Comparison of ENCODE assay signal across 1 cellular context in the genomic region with DNA sequence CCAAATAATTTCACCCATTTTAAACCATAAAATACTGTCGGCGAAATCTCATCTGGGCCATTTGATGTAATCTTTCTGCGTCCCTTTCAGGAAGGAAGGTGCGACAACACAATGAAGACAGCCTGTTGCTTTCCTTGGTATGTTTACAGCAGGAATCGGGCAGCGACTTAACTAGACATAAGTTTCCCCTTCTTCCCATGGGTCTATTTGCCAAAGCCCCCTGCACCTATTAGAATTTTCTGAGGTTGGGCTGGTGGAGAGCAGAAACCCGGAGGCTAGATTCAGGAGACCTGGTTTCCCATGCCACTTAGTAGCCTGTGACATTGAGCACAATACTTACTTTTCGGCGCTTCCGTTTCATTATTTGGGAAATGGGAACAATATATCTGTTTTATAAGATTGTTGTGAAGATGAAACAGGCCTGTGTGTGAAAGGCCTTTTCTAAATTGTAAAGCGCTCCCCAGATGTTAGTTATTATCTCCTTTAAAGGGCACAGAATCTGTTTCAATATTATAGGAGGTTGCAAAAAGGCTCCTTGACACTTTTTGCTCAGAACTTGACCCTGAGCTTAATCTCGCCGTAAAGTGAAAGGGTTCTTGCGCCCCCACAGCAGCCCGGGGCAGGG.
TF ChIP-seq lines count a peak whose summit lies in the region.

No MANE protein-coding gene starts in this region.

TF ChIP-seq in K562, 482 proteins besides CTCF, POLR2A, EP300 and RAD21 (continued from another document and continues in another):
- TF ChIP-seq ZNF717 (CRISPR knock-in tag; IDR thresholded peaks at IDR 0.05) (no peak), ZNF12 (CRISPR knock-in tag; IDR thresholded peaks at IDR 0.05) (no peak), NR2C2 (CRISPR knock-in tag; IDR thresholded peaks at IDR 0.05) (no peak; the same call in 1 of the 2 replicates), NR2C2 (tag; IDR thresholded peaks at IDR 0.05) (peak; percentile 96), MTF1 (CRISPR knock-in tag; IDR thresholded peaks at IDR 0.05; ENCODE audit: borderline replicate concordance) (no peak), SOX6 (IDR thresholded peaks at IDR 0.05) (no peak), RBM25 (IDR thresholded peaks at IDR 0.05; ENCODE audit: low read depth, low read length, severe bottlenecking) (no peak), SMARCA5 (IDR thresholded peaks at IDR 0.05) (no peak), DDX20 (tag; IDR thresholded peaks at IDR 0.05; ENCODE audit: low read depth) (no peak), ZC3H4 (CRISPR knock-in tag; IDR thresholded peaks at IDR 0.05; ENCODE audit: borderline replicate concordance) (no peak), HNRNPL (IDR thresholded peaks at IDR 0.05; ENCODE audit: low read depth, low read length) (no peak), ZNF232 (CRISPR knock-in tag; IDR thresholded peaks at IDR 0.05) (no peak), FOXA1 (IDR thresholded peaks at IDR 0.05; ENCODE audit: borderline replicate concordance) (no peak), BMI1 (IDR thresholded peaks at IDR 0.05; ENCODE audit: low read length) (no peak), CBFA2T3 (IDR thresholded peaks at IDR 0.05) (no peak), KLF6 (CRISPR knock-in tag; IDR thresholded peaks at IDR 0.05; ENCODE audit: borderline replicate concordance) (no peak), PTRF (tag; IDR thresholded peaks at IDR 0.05) (no peak), ELF2 (CRISPR knock-in tag; IDR thresholded peaks at IDR 0.05) (no peak), TBP (optimal IDR thresholded peaks at IDR 0.05; ENCODE audit: low read depth, low read length) (peak; percentile 14), ARID2 (IDR thresholded peaks at IDR 0.05) (no peak), XRCC5 (IDR thresholded peaks at IDR 0.05; ENCODE audit: low read depth, low read length) (no peak), SMARCA4 (IDR thresholded peaks at IDR 0.05) (no peak), SRF (CRISPR knock-in tag; IDR thresholded peaks at IDR 0.05) (peak in 1 of 2 experiments; percentile 15; a peak in 1 of 4 replicates), MTA3 (IDR thresholded peaks at IDR 0.05; ENCODE audit: borderline replicate concordance) (no peak), CHD2 (IDR thresholded peaks at IDR 0.05; ENCODE audit: low read depth, low read length) (no peak), BACH1 (tag; IDR thresholded peaks at IDR 0.05) (no peak), RFX7 (CRISPR knock-in tag; IDR thresholded peaks at IDR 0.05) (no peak), OTX1 (CRISPR knock-in tag; IDR thresholded peaks at IDR 0.05) (no peak), NFYB (IDR thresholded peaks at IDR 0.05; ENCODE audit: extremely low read depth, insufficient read length) (no peak), NR2C1 (IDR thresholded peaks at IDR 0.05) (peak; percentile 89), NR2C1 (tag; IDR thresholded peaks at IDR 0.05) (peak; percentile 89), ZNF239 (CRISPR knock-in tag; IDR thresholded peaks at IDR 0.05) (no peak), STAT5B (CRISPR knock-in tag; IDR thresholded peaks at IDR 0.05) (no peak), NFRKB (IDR thresholded peaks at IDR 0.05; ENCODE audit: low read depth) (peak; percentile 78; the same call in 1 of the 2 replicates), TAF7 (tag; IDR thresholded peaks at IDR 0.05) (no peak), PTBP1 (IDR thresholded peaks at IDR 0.05; ENCODE audit: low read depth, low read length) (no peak), TCF3 (CRISPR knock-in tag; IDR thresholded peaks at IDR 0.05) (no peak), ZEB2 (IDR thresholded peaks at IDR 0.05) (no peak), TSC22D4 (tag; IDR thresholded peaks at IDR 0.05) (no peak), ESRRA (IDR thresholded peaks at IDR 0.05; ENCODE audit: borderline replicate concordance, low read depth) (no peak; the same call in 1 of the 2 replicates)
- TF ChIP-seq, protein P1, sequence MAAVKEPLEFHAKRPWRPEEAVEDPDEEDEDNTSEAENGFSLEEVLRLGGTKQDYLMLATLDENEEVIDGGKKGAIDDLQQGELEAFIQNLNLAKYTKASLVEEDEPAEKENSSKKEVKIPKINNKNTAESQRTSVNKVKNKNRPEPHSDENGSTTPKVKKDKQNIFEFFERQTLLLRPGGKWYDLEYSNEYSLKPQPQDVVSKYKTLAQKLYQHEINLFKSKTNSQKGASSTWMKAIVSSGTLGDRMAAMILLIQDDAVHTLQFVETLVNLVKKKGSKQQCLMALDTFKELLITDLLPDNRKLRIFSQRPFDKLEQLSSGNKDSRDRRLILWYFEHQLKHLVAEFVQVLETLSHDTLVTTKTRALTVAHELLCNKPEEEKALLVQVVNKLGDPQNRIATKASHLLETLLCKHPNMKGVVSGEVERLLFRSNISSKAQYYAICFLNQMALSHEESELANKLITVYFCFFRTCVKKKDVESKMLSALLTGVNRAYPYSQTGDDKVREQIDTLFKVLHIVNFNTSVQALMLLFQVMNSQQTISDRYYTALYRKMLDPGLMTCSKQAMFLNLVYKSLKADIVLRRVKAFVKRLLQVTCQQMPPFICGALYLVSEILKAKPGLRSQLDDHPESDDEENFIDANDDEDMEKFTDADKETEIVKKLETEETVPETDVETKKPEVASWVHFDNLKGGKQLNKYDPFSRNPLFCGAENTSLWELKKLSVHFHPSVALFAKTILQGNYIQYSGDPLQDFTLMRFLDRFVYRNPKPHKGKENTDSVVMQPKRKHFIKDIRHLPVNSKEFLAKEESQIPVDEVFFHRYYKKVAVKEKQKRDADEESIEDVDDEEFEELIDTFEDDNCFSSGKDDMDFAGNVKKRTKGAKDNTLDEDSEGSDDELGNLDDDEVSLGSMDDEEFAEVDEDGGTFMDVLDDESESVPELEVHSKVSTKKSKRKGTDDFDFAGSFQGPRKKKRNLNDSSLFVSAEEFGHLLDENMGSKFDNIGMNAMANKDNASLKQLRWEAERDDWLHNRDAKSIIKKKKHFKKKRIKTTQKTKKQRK (IDR thresholded peaks at IDR 0.05; ENCODE audit: borderline replicate concordance, low read depth, low read length), result no peak
- TF ChIP-seq, protein P2, sequence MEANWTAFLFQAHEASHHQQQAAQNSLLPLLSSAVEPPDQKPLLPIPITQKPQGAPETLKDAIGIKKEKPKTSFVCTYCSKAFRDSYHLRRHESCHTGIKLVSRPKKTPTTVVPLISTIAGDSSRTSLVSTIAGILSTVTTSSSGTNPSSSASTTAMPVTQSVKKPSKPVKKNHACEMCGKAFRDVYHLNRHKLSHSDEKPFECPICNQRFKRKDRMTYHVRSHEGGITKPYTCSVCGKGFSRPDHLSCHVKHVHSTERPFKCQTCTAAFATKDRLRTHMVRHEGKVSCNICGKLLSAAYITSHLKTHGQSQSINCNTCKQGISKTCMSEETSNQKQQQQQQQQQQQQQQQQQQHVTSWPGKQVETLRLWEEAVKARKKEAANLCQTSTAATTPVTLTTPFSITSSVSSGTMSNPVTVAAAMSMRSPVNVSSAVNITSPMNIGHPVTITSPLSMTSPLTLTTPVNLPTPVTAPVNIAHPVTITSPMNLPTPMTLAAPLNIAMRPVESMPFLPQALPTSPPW (CRISPR knock-in tag; IDR thresholded peaks at IDR 0.05), result no peak
- TF ChIP-seq, protein P3, sequence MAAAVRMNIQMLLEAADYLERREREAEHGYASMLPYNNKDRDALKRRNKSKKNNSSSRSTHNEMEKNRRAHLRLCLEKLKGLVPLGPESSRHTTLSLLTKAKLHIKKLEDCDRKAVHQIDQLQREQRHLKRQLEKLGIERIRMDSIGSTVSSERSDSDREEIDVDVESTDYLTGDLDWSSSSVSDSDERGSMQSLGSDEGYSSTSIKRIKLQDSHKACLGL (CRISPR knock-in tag; IDR thresholded peaks at IDR 0.05; ENCODE audit: borderline replicate concordance, poor library complexity, severe bottlenecking), result no peak
- TF ChIP-seq, protein P4, sequence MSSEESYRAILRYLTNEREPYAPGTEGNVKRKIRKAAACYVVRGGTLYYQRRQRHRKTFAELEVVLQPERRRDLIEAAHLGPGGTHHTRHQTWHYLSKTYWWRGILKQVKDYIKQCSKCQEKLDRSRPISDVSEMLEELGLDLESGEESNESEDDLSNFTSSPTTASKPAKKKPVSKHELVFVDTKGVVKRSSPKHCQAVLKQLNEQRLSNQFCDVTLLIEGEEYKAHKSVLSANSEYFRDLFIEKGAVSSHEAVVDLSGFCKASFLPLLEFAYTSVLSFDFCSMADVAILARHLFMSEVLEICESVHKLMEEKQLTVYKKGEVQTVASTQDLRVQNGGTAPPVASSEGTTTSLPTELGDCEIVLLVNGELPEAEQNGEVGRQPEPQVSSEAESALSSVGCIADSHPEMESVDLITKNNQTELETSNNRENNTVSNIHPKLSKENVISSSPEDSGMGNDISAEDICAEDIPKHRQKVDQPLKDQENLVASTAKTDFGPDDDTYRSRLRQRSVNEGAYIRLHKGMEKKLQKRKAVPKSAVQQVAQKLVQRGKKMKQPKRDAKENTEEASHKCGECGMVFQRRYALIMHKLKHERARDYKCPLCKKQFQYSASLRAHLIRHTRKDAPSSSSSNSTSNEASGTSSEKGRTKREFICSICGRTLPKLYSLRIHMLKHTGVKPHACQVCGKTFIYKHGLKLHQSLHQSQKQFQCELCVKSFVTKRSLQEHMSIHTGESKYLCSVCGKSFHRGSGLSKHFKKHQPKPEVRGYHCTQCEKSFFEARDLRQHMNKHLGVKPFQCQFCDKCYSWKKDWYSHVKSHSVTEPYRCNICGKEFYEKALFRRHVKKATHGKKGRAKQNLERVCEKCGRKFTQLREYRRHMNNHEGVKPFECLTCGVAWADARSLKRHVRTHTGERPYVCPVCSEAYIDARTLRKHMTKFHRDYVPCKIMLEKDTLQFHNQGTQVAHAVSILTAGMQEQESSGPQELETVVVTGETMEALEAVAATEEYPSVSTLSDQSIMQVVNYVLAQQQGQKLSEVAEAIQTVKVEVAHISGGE (CRISPR knock-in tag; IDR thresholded peaks at IDR 0.05), result peak in 1 of 3 experiments; percentile 24; a peak in 1 of 6 replicates
- TF ChIP-seq, protein P5, sequence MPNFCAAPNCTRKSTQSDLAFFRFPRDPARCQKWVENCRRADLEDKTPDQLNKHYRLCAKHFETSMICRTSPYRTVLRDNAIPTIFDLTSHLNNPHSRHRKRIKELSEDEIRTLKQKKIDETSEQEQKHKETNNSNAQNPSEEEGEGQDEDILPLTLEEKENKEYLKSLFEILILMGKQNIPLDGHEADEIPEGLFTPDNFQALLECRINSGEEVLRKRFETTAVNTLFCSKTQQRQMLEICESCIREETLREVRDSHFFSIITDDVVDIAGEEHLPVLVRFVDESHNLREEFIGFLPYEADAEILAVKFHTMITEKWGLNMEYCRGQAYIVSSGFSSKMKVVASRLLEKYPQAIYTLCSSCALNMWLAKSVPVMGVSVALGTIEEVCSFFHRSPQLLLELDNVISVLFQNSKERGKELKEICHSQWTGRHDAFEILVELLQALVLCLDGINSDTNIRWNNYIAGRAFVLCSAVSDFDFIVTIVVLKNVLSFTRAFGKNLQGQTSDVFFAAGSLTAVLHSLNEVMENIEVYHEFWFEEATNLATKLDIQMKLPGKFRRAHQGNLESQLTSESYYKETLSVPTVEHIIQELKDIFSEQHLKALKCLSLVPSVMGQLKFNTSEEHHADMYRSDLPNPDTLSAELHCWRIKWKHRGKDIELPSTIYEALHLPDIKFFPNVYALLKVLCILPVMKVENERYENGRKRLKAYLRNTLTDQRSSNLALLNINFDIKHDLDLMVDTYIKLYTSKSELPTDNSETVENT (CRISPR knock-in tag; IDR thresholded peaks at IDR 0.05), result no peak
- TF ChIP-seq, protein P6, sequence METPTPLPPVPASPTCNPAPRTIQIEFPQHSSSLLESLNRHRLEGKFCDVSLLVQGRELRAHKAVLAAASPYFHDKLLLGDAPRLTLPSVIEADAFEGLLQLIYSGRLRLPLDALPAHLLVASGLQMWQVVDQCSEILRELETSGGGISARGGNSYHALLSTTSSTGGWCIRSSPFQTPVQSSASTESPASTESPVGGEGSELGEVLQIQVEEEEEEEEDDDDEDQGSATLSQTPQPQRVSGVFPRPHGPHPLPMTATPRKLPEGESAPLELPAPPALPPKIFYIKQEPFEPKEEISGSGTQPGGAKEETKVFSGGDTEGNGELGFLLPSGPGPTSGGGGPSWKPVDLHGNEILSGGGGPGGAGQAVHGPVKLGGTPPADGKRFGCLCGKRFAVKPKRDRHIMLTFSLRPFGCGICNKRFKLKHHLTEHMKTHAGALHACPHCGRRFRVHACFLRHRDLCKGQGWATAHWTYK (CRISPR knock-in tag; IDR thresholded peaks at IDR 0.05), result no peak
- TF ChIP-seq, protein P7, sequence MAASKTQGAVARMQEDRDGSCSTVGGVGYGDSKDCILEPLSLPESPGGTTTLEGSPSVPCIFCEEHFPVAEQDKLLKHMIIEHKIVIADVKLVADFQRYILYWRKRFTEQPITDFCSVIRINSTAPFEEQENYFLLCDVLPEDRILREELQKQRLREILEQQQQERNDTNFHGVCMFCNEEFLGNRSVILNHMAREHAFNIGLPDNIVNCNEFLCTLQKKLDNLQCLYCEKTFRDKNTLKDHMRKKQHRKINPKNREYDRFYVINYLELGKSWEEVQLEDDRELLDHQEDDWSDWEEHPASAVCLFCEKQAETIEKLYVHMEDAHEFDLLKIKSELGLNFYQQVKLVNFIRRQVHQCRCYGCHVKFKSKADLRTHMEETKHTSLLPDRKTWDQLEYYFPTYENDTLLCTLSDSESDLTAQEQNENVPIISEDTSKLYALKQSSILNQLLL (CRISPR knock-in tag; IDR thresholded peaks at IDR 0.05; ENCODE audit: borderline replicate concordance), result no peak
- TF ChIP-seq, protein P8, sequence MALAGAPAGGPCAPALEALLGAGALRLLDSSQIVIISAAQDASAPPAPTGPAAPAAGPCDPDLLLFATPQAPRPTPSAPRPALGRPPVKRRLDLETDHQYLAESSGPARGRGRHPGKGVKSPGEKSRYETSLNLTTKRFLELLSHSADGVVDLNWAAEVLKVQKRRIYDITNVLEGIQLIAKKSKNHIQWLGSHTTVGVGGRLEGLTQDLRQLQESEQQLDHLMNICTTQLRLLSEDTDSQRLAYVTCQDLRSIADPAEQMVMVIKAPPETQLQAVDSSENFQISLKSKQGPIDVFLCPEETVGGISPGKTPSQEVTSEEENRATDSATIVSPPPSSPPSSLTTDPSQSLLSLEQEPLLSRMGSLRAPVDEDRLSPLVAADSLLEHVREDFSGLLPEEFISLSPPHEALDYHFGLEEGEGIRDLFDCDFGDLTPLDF (CRISPR knock-in tag; IDR thresholded peaks at IDR 0.05), result no peak
- TF ChIP-seq, protein P9, sequence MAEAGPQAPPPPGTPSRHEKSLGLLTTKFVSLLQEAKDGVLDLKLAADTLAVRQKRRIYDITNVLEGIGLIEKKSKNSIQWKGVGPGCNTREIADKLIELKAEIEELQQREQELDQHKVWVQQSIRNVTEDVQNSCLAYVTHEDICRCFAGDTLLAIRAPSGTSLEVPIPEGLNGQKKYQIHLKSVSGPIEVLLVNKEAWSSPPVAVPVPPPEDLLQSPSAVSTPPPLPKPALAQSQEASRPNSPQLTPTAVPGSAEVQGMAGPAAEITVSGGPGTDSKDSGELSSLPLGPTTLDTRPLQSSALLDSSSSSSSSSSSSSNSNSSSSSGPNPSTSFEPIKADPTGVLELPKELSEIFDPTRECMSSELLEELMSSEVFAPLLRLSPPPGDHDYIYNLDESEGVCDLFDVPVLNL (CRISPR knock-in tag; IDR thresholded peaks at IDR 0.05; ENCODE audit: low read depth), result no peak
